ENCODE assay signal across 17 cellular contexts in the genomic region with DNA sequence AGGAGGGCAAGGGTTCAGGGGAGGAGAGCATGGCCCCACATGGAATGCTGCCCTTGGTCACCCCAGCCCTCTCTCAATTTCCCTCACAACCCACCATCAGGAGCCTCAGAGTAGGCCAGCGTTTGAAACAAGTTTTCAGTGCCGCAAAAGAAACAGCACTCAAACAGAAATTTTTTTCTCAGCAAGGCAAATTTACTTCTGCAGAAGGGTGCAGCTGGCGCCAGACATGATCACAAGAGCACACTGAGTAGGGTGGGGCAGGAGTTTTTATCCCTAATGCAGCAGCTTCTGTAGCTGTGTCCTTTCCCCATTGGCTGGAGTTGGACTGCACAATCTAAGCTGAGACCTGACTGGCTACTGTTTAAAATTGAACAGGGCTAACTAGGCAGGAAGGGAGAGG.
"Had no signal": no experiment of that assay in that cellular context is flagged by ENCODE, and none has a peak within 500 bp of the region (broad histone marks: within the 10 kb centered on the region; RNA-seq: fewer than 3 reads in every experiment).

No MANE protein-coding gene starts in this region.

- DNase-seq: colonic mucosa; dermis blood vessel endothelial cell; foreskin melanocyte; head of caudate nucleus; hippocampal formation; kidney glomerular epithelial cell; mammary epithelial cell; mucosa of descending colon; naive thymus-derived CD8-positive, alpha-beta T cell; posterior cingulate gyrus; right cardiac atrium; stimulated activated CD4-positive, alpha-beta T cell treated with anti-CD3 and anti-CD28 coated beads, Interleukin-4, amount 100 ng/mL, for 24 hours; tibial artery had no signal

- H3K4me1 ChIP-seq: colonic mucosa had no signal

- H3K27ac ChIP-seq: colonic mucosa, tibial artery had no signal

- H3K27ac Mint-ChIP-seq: stimulated activated memory B cell treated with anti-CD40 and anti-IgM and Interleukin-4, amounts not matched to agents 10 μg/mL and 1 μg/mL and 100 μg/mL, for 72 hours; stimulated activated naive CD8-positive, alpha-beta T cell treated with anti-CD3 and anti-CD28 coated beads, Interleukin-15, Interleukin-2, amounts not matched to agents 100 ng/mL and 50 ng/mL, for 24 hours had no signal

- H3K9me3 ChIP-seq: colonic mucosa had no signal

- H3K4me3 Mint-ChIP-seq: naive thymus-derived CD8-positive, alpha-beta T cell; stimulated activated memory B cell treated with anti-CD40 and anti-IgM and Interleukin-4, amounts not matched to agents 10 μg/mL and 1 μg/mL and 100 μg/mL, for 72 hours; stimulated activated naive CD8-positive, alpha-beta T cell treated with anti-CD3 and anti-CD28 coated beads, Interleukin-15, Interleukin-2, amounts not matched to agents 100 ng/mL and 50 ng/mL, for 24 hours had no signal

- H3K4me3 ChIP-seq: colonic mucosa, mucosa of descending colon, tibial artery had no signal

- H3K36me3 ChIP-seq: colonic mucosa, tibial artery had no signal

- FAIRE-seq: endothelial cell of umbilical vein, islet of Langerhans had no signal

- H3K27me3 ChIP-seq: colonic mucosa, tibial artery had no signal

- H3K4me1 Mint-ChIP-seq: stimulated activated memory B cell treated with anti-CD40 and anti-IgM and Interleukin-4, amounts not matched to agents 10 μg/mL and 1 μg/mL and 100 μg/mL, for 72 hours had no signal

- H3K36me3 Mint-ChIP-seq: stimulated activated memory B cell treated with anti-CD40 and anti-IgM and Interleukin-4, amounts not matched to agents 10 μg/mL and 1 μg/mL and 100 μg/mL, for 72 hours had no signal

- ATAC-seq: naive thymus-derived CD8-positive, alpha-beta T cell; right cardiac atrium; stimulated activated memory B cell treated with anti-CD40 and anti-IgM and Interleukin-4, amounts not matched to agents 10 μg/mL and 1 μg/mL and 100 μg/mL, for 72 hours had no signal
